ENCODE assay signal across 10 cellular contexts in genomic region chr15:31135523-31135922, GRCh38.
"Had no signal": no experiment of that assay in that cellular context is flagged by ENCODE, and none has a peak within 500 bp of the region (broad histone marks: within the 10 kb centered on the region; RNA-seq: fewer than 3 reads in every experiment).

No MANE protein-coding gene starts in this region.

- H3K9me3 ChIP-seq: ovary had no signal

- DNase-seq: activated effector memory CD4-positive, alpha-beta T cell treated with Interleukin-2 at 50 U/mL for 16 hours; activated T-cell treated with anti-CD3 and anti-CD28 coated beads, Interleukin-2, amount 50 U/mL, for 24 hours; amygdala; cortex of kidney; effector memory CD4-positive, alpha-beta T cell; kidney glomerular epithelial cell; ovary; stimulated activated CD4-positive, alpha-beta T cell treated with anti-CD3 and anti-CD28 coated beads, Interleukin-2, amount 100 ng/mL, for 48 hours; stimulated activated naive CD8-positive, alpha-beta T cell treated with anti-CD3 and anti-CD28 coated beads, Interleukin-15, Interleukin-2, amounts not matched to agents 100 U/mL and 50 U/mL, for 24 hours had no signal

- H3K4me3 ChIP-seq: hepatocyte, ovary had no signal

- H3K27me3 ChIP-seq: hepatocyte, ovary had no signal

- H3K27ac ChIP-seq: hepatocyte, ovary had no signal

- H3K36me3 ChIP-seq: ovary had no signal
